In the genomic region with DNA sequence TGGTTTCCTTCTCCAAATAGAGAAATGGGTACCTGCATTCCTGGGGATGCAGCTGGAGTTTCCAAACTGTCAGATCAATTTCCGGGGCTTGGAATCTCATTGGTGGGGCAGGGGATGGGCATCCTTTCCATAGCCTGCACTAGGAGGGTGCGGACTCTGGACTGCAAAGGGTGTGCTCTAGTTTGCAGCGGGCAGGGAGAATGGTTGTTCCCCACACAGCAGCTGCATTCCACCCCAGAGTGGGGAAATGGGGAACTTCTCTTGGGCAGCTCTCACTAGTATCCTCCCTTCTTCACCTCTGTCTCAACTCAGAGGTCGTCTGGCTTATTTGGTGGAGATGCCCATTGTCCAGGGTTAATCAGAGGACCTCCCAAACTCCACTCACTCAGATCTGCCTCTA, we compare ENCODE assay signal across 23 cellular contexts. TPM values are rescaled to one million over a fixed set of nuclear protein-coding genes. Genes with fewer than 3 reads are reported as not detected.
DNase-seq lines count a peak whose midpoint lies in the region; ATAC-seq and TF ChIP-seq lines count a peak whose summit lies in the region.
"Had no signal": no experiment of that assay in that cellular context is flagged by ENCODE, and none has a peak within 500 bp of the region (broad histone marks: within the 10 kb centered on the region; RNA-seq: fewer than 3 reads in every experiment).

No MANE protein-coding gene starts in this region.

- peaks cover 0 to 2% (median 1%) of the 10 kb centered on the region in 3 donors for H3K27me3 Mint-ChIP-seq in CD14-positive monocyte (ENCODE audit: low read depth in 3 of 3)
- H3K27me3 Mint-ChIP-seq in chondrocyte (ENCODE audit: low read depth): no peaks in the 10 kb centered on the region
- H3K27me3 Mint-ChIP-seq in stimulated activated naive B cell treated with anti-CD40 and anti-IgM and Interleukin-4, amounts not matched to agents 10 μg/mL and 1 μg/mL and 100 μg/mL, for 72 hours: no peaks in the 10 kb centered on the region
- H3K27me3 Mint-ChIP-seq: activated naive CD8-positive, alpha-beta T cell treated with anti-CD3 and anti-CD28 coated beads for 36 hours; activated T-helper 17 cell treated with anti-CD3 and anti-CD28 coated beads, Interleukin-2, amount 50 U/mL, for 72 hours had no signal

- peak overlapping the region; percentile 70 for H2BK15ac ChIP-seq in neuronal stem cell (ENCODE audit: low read length)

- H3K18ac ChIP-seq in neuronal stem cell (ENCODE audit: low read length): peak overlapping the region; percentile 19

- H2AK5ac ChIP-seq in neuronal stem cell (ENCODE audit: low read depth, low read length): no peak overlapping the region

- H3K4me2 ChIP-seq in neuronal stem cell (ENCODE audit: insufficient read depth, low read length, poor library complexity, severe bottlenecking): no peak overlapping the region

- intact Hi-C loops in CD14-positive monocyte (cut with micrococcal nuclease): no loop called here

- H3K27ac ChIP-seq in neuronal stem cell (replicated peaks; ENCODE audit: low read length): no peak overlapping the region
- H3K27ac ChIP-seq: SK-N-MC had no signal

- no peak overlapping the region for H3K14ac ChIP-seq in neuronal stem cell (ENCODE audit: low read length)

- H3K4ac ChIP-seq in neuronal stem cell (ENCODE audit: low read length): peak overlapping the region; percentile 13

- no peak overlapping the region for H4K8ac ChIP-seq in neuronal stem cell (ENCODE audit: low read depth, low read length)

- H3K9me3 ChIP-seq in neuronal stem cell (replicated peaks in 1 of 2; ENCODE audit: control insufficient read depth in 2 of 2, insufficient read depth in 1 of 2, low read depth in 1 of 2, low read length in 2 of 2): no peaks in the 10 kb centered on the region
- H3K9me3 ChIP-seq: esophagus squamous epithelium, gastrocnemius medialis, spleen had no signal

- no peak overlapping the region for H2AFZ ChIP-seq in neuronal stem cell (ENCODE audit: low read length)

- no peak overlapping the region for H4K91ac ChIP-seq in neuronal stem cell (ENCODE audit: low read depth, low read length, poor library complexity)

- H3K27ac Mint-ChIP-seq in CD14-positive monocyte (peak overlapping the region in 6 of 7 donors; percentile 79 to 95 (median 87)), chondrocyte (ENCODE audit: unreplicated experiment) (no peak overlapping the region)
- H3K27ac Mint-ChIP-seq in stimulated activated naive B cell treated with anti-CD40 and anti-IgM and Interleukin-4, amounts not matched to agents 10 μg/mL and 1 μg/mL and 100 μg/mL, for 72 hours: no peak overlapping the region
- H3K27ac Mint-ChIP-seq: activated naive CD8-positive, alpha-beta T cell treated with anti-CD3 and anti-CD28 coated beads for 36 hours; activated T-helper 17 cell treated with anti-CD3 and anti-CD28 coated beads, Interleukin-2, amount 50 U/mL, for 72 hours; CD4-positive, alpha-beta memory T cell had no signal

- no peaks in the 10 kb centered on the region for H3K36me3 ChIP-seq in neuronal stem cell (replicated peaks in 1 of 2; ENCODE audit: control insufficient read depth in 2 of 2, insufficient read depth in 2 of 2, low read length in 2 of 2)
- H3K36me3 ChIP-seq: esophagus squamous epithelium, gastrocnemius medialis, spleen had no signal

- peaks cover 7 to 10% of the 10 kb centered on the region in 2 donors for H3K4me1 ChIP-seq in neuronal stem cell (ENCODE audit: control insufficient read depth in 2 of 2, insufficient read depth in 1 of 2, low read depth in 1 of 2, low read length in 2 of 2)

- H3K4me3 Mint-ChIP-seq in CD14-positive monocyte (peak overlapping the region in 1 of 2 donors; percentile 57), chondrocyte (ENCODE audit: unreplicated experiment) (no peak overlapping the region)
- H3K4me3 Mint-ChIP-seq in stimulated activated naive B cell treated with anti-CD40 and anti-IgM and Interleukin-4, amounts not matched to agents 10 μg/mL and 1 μg/mL and 100 μg/mL, for 72 hours: no peak overlapping the region
- H3K4me3 Mint-ChIP-seq: activated naive CD8-positive, alpha-beta T cell treated with anti-CD3 and anti-CD28 coated beads for 36 hours; activated T-helper 17 cell treated with anti-CD3 and anti-CD28 coated beads, Interleukin-2, amount 50 U/mL, for 72 hours; CD4-positive, alpha-beta memory T cell had no signal

- H3K9ac ChIP-seq in neuronal stem cell (ENCODE audit: low read depth, low read length, poor library complexity): no peak overlapping the region

- no peaks in the 10 kb centered on the region for H3K79me1 ChIP-seq in neuronal stem cell (ENCODE audit: low read depth, low read length)

- H2BK5ac ChIP-seq in neuronal stem cell (ENCODE audit: low read length): no peak overlapping the region

- DNase-seq in CD14-positive monocyte (ENCODE audit: low spot score) (no peak), MV-4-11 (lab: John Stamatoyannopoulos, UW) (peak; percentile 40), chondrocyte (ENCODE audit: low spot score) (peak; percentile 25), neuronal stem cell (ENCODE audit: low spot score) (no peak), HuH-7 (ENCODE audit: low spot score) (no peak)
- no peak for DNase-seq in stimulated activated naive B cell treated with anti-CD40 and anti-IgM and Interleukin-4, amounts not matched to agents 10 μg/mL and 1 μg/mL and 100 μg/mL, for 72 hours
- no peak for DNase-seq in activated CD4-positive, CD25-positive, alpha-beta regulatory T cell (lab: John Stamatoyannopoulos, UW)
- DNase-seq: activated CD4-positive, alpha-beta T cell treated with anti-CD3 and anti-CD28 coated beads, Interleukin-2, amount 50 U/mL, for 4 hours; activated CD8-positive, alpha-beta memory T cell treated with anti-CD3 and anti-CD28 coated beads, Interleukin-2, amount 50 U/mL, for 4 hours; activated naive CD8-positive, alpha-beta T cell treated with anti-CD3 and anti-CD28 coated beads for 36 hours; CD4-positive, alpha-beta memory T cell; effector memory CD4-positive, alpha-beta T cell; esophagus squamous epithelium; gastrocnemius medialis; GF-D8; islet precursor cell; NCI-H1105 treated with DMSO at 0.1 percent for 48 hours; NCI-H2081; NCI-H82; occipital lobe; spleen had no signal

- H3K27me3 ChIP-seq in neuronal stem cell (ENCODE audit: control insufficient read depth in 3 of 3, insufficient read depth in 3 of 3, low read depth in 1 of 3, low read length in 3 of 3): no peaks in the 10 kb centered on the region
- H3K27me3 ChIP-seq: esophagus squamous epithelium, gastrocnemius medialis, spleen had no signal

- H3K4me1 Mint-ChIP-seq in CD14-positive monocyte: peaks cover 25% of the 10 kb centered on the region
- H3K4me1 Mint-ChIP-seq in chondrocyte (ENCODE audit: low read depth): peaks cover 19% of the 10 kb centered on the region
- H3K4me1 Mint-ChIP-seq in stimulated activated naive B cell treated with anti-CD40 and anti-IgM and Interleukin-4, amounts not matched to agents 10 μg/mL and 1 μg/mL and 100 μg/mL, for 72 hours: peaks cover 3 to 6% of the 10 kb centered on the region in 2 donors
- H3K4me1 Mint-ChIP-seq: activated naive CD8-positive, alpha-beta T cell treated with anti-CD3 and anti-CD28 coated beads for 36 hours; activated T-helper 17 cell treated with anti-CD3 and anti-CD28 coated beads, Interleukin-2, amount 50 U/mL, for 72 hours; CD4-positive, alpha-beta memory T cell had no signal

- H3K4me3 ChIP-seq in neuronal stem cell (ENCODE audit: low read length in 2 of 2): no peak overlapping the region
- H3K4me3 ChIP-seq: esophagus squamous epithelium, gastrocnemius medialis, SK-N-MC, spleen had no signal

- H2BK12ac ChIP-seq in neuronal stem cell (ENCODE audit: low read length): no peak overlapping the region

- H3K9me3 Mint-ChIP-seq in CD14-positive monocyte (no peaks in the 10 kb centered on the region), chondrocyte (ENCODE audit: low read depth) (no peaks in the 10 kb centered on the region)
- H3K9me3 Mint-ChIP-seq in stimulated activated naive B cell treated with anti-CD40 and anti-IgM and Interleukin-4, amounts not matched to agents 10 μg/mL and 1 μg/mL and 100 μg/mL, for 72 hours: no peaks in the 10 kb centered on the region
- H3K9me3 Mint-ChIP-seq: activated naive CD8-positive, alpha-beta T cell treated with anti-CD3 and anti-CD28 coated beads for 36 hours; activated T-helper 17 cell treated with anti-CD3 and anti-CD28 coated beads, Interleukin-2, amount 50 U/mL, for 72 hours; CD4-positive, alpha-beta memory T cell had no signal

- no peaks in the 10 kb centered on the region for H3K36me3 Mint-ChIP-seq in CD14-positive monocyte
- no peaks in the 10 kb centered on the region for H3K36me3 Mint-ChIP-seq in chondrocyte (ENCODE audit: low read depth)
- no peaks in the 10 kb centered on the region for H3K36me3 Mint-ChIP-seq in stimulated activated naive B cell treated with anti-CD40 and anti-IgM and Interleukin-4, amounts not matched to agents 10 μg/mL and 1 μg/mL and 100 μg/mL, for 72 hours
- H3K36me3 Mint-ChIP-seq: activated naive CD8-positive, alpha-beta T cell treated with anti-CD3 and anti-CD28 coated beads for 36 hours; CD4-positive, alpha-beta memory T cell had no signal

- no peak for ATAC-seq in stimulated activated naive B cell treated with anti-CD40 and anti-IgM and Interleukin-4, amounts not matched to agents 10 μg/mL and 1 μg/mL and 100 μg/mL, for 72 hours (replicated peaks)
- ATAC-seq: activated T-helper 17 cell treated with anti-CD3 and anti-CD28 coated beads, Interleukin-2, amount 50 U/mL, for 72 hours had no signal

- WGBS in neuronal stem cell (ENCODE audit: extremely low coverage in 2 of 2, insufficient read length in 2 of 2, insufficient replicate concordance in 1 of 2), 2 donors: no CpG with 5 or more reads among the region's 4 CpGs

- H2BK120ac ChIP-seq in neuronal stem cell (ENCODE audit: low read depth, low read length): no peak overlapping the region

- TF ChIP-seq CTCF in CD14-positive monocyte (IDR thresholded peaks at IDR 0.05) (no peak), chondrocyte (IDR thresholded peaks at IDR 0.05) (no peak)

- no peak overlapping the region for H3K23ac ChIP-seq in neuronal stem cell (ENCODE audit: low read depth, low read length, poor library complexity)

RNA-seq across cellular contexts. Expression of a gene that starts 34.5 kb away (rescaled TPM):
- 100 to 1,000 TPM; 117 to 144 TPM for polyA plus RNA-seq in CD14-positive monocyte
- total RNA-seq in chondrocyte: 230 to 303 TPM (median 301 TPM) in 3 replicates
- 54.0 TPM for polyA plus RNA-seq in neuronal stem cell (2013, experiment 1 of 2)
- polyA plus RNA-seq in neuronal stem cell (2013, experiment 2 of 2): 53.5 TPM

RNA-seq across cellular contexts. Expression of a gene that starts 49.8 kb away (rescaled TPM):
- polyA plus RNA-seq in CD14-positive monocyte: 100 to 1,000 TPM; 297 to 341 TPM
- total RNA-seq in chondrocyte: 180 to 233 TPM (median 191 TPM) in 3 replicates
- polyA plus RNA-seq in neuronal stem cell (2013, experiment 1 of 2): 276 TPM
- polyA plus RNA-seq in neuronal stem cell (2013, experiment 2 of 2): 284 TPM

RNA-seq across cellular contexts. Expression of a gene that starts 53.7 kb away (rescaled TPM):
- 1 to 10 TPM; 1.5 to 1.9 TPM for polyA plus RNA-seq in CD14-positive monocyte
- not detected in 3 replicates for total RNA-seq in chondrocyte
- polyA plus RNA-seq in neuronal stem cell (2013, experiment 1 of 2): 0.01 TPM
- polyA plus RNA-seq in neuronal stem cell (2013, experiment 2 of 2): 0.01 TPM
- total RNA-seq: activated naive CD8-positive, alpha-beta T cell treated with anti-CD3 and anti-CD28 coated beads for 36 hours; CD4-positive, alpha-beta memory T cell; occipital lobe had no signal
- polyA plus RNA-seq: CD4-positive, alpha-beta memory T cell had no signal

Comparison
In these comparisons a context has a peak if more than half of its experiments do, and no peak if none do; other contexts are left out.
1. DNase-seq: peak in MV-4-11 (single experiment) and chondrocyte (single experiment); none in CD14-positive monocyte (single experiment), neuronal stem cell (single experiment), stimulated activated naive B cell treated with anti-CD40 and anti-IgM and Interleukin-4, amounts not matched to agents 10 μg/mL and 1 μg/mL and 100 μg/mL, for 72 hours (single experiment), HuH-7 (single experiment) and activated CD4-positive, CD25-positive, alpha-beta regulatory T cell (0 of 4).
2. H3K27ac Mint-ChIP-seq: peak in CD14-positive monocyte (6 of 7); none in chondrocyte (single experiment) and stimulated activated naive B cell treated with anti-CD40 and anti-IgM and Interleukin-4, amounts not matched to agents 10 μg/mL and 1 μg/mL and 100 μg/mL, for 72 hours (single experiment).